ENCODE assay signal across 1 cellular context in the genomic region with DNA sequence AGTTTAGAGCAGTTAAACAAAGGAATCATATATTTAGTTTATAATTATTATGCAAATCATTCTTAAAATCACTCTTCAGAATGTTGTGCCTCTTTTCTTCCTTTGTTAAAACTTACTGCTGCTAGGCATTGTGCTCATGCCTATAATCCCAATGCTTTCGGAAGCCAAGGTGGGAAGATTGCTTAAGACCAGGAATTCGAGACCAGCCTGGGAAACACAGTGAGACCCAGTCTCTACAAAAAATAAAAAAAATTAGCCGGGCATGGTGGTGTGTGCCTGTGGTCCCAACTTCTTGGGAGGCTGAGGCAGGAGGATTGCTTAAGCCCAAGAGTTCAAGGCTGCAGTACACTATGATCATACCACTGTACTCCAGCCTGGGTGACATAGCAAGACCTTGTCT.
A peak's percentile ranks its signal among the peaks of the same experiment; 100 is the strongest.
TF ChIP-seq lines count a peak whose summit lies in the region.

No MANE protein-coding gene starts in this region.

TF ChIP-seq in HepG2, 621 proteins besides CTCF, POLR2A, EP300 and RAD21 (continued from another document and continues in another):
- TF ChIP-seq GATAD2A (CRISPR knock-in tag; IDR thresholded peaks at IDR 0.05) (0 out of 2 replicates have a peak, but pooled peaks have one; percentile 42), PPARG (CRISPR knock-in tag; conservative IDR thresholded peaks at IDR 0.05) (no peak), SP140L (CRISPR knock-in tag; IDR thresholded peaks at IDR 0.05; ENCODE audit: borderline replicate concordance) (no peak), ZNF749 (CRISPR knock-in tag; IDR thresholded peaks at IDR 0.05; ENCODE audit: borderline replicate concordance) (no peak), KDM1A (CRISPR knock-in tag; IDR thresholded peaks at IDR 0.05) (peak; percentile 53; the same call in 1 of the 2 replicates), ZNF644 (CRISPR knock-in tag; IDR thresholded peaks at IDR 0.05; ENCODE audit: low read depth) (0 out of 2 replicates have a peak, but pooled peaks have one; percentile 47), PRPF4 (IDR thresholded peaks at IDR 0.05; ENCODE audit: low read depth, low read length, poor library complexity, severe bottlenecking) (no peak), SRSF1 (optimal IDR thresholded peaks at IDR 0.05; ENCODE audit: low read depth, low read length) (no peak), ZNF446 (CRISPR knock-in tag; IDR thresholded peaks at IDR 0.05) (no peak), ZNF777 (CRISPR knock-in tag; IDR thresholded peaks at IDR 0.05) (no peak), SMAD9 (CRISPR knock-in tag; IDR thresholded peaks at IDR 0.05) (no peak), ZNF589 (CRISPR knock-in tag; conservative IDR thresholded peaks at IDR 0.05) (no peak), GABPA (IDR thresholded peaks at IDR 0.05; ENCODE audit: low read depth, low read length) (no peak), GABPA (CRISPR knock-in tag; IDR thresholded peaks at IDR 0.05; ENCODE audit: low read depth) (0 out of 2 replicates have a peak, but pooled peaks have one; percentile 13), ZNF510 (CRISPR knock-in tag; IDR thresholded peaks at IDR 0.05; ENCODE audit: low read depth) (no peak), ZNF619 (CRISPR knock-in tag; IDR thresholded peaks at IDR 0.05) (no peak), ZMYM4 (CRISPR knock-in tag; IDR thresholded peaks at IDR 0.05) (peak; percentile 52; the same call in 1 of the 2 replicates), GRHL1 (CRISPR knock-in tag; conservative IDR thresholded peaks at IDR 0.05) (no peak), ZSCAN25 (CRISPR knock-in tag; IDR thresholded peaks at IDR 0.05) (no peak), ZNF367 (CRISPR knock-in tag; IDR thresholded peaks at IDR 0.05; ENCODE audit: borderline replicate concordance) (no peak), DPF2 (CRISPR knock-in tag; IDR thresholded peaks at IDR 0.05; ENCODE audit: borderline replicate concordance, low read depth) (0 out of 2 replicates have a peak, but pooled peaks have one; percentile 41), E2F5 (CRISPR knock-in tag; conservative IDR thresholded peaks at IDR 0.05) (no peak), DR1 (CRISPR knock-in tag; IDR thresholded peaks at IDR 0.05) (no peak)
- TF ChIP-seq, protein P1, sequence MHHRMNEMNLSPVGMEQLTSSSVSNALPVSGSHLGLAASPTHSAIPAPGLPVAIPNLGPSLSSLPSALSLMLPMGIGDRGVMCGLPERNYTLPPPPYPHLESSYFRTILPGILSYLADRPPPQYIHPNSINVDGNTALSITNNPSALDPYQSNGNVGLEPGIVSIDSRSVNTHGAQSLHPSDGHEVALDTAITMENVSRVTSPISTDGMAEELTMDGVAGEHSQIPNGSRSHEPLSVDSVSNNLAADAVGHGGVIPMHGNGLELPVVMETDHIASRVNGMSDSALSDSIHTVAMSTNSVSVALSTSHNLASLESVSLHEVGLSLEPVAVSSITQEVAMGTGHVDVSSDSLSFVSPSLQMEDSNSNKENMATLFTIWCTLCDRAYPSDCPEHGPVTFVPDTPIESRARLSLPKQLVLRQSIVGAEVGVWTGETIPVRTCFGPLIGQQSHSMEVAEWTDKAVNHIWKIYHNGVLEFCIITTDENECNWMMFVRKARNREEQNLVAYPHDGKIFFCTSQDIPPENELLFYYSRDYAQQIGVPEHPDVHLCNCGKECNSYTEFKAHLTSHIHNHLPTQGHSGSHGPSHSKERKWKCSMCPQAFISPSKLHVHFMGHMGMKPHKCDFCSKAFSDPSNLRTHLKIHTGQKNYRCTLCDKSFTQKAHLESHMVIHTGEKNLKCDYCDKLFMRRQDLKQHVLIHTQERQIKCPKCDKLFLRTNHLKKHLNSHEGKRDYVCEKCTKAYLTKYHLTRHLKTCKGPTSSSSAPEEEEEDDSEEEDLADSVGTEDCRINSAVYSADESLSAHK (CRISPR knock-in tag; IDR thresholded peaks at IDR 0.05; ENCODE audit: borderline replicate concordance) = no peak
- TF ChIP-seq, protein P2, sequence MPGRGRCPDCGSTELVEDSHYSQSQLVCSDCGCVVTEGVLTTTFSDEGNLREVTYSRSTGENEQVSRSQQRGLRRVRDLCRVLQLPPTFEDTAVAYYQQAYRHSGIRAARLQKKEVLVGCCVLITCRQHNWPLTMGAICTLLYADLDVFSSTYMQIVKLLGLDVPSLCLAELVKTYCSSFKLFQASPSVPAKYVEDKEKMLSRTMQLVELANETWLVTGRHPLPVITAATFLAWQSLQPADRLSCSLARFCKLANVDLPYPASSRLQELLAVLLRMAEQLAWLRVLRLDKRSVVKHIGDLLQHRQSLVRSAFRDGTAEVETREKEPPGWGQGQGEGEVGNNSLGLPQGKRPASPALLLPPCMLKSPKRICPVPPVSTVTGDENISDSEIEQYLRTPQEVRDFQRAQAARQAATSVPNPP (CRISPR knock-in tag; IDR thresholded peaks at IDR 0.05) = no peak
- TF ChIP-seq, protein P3, sequence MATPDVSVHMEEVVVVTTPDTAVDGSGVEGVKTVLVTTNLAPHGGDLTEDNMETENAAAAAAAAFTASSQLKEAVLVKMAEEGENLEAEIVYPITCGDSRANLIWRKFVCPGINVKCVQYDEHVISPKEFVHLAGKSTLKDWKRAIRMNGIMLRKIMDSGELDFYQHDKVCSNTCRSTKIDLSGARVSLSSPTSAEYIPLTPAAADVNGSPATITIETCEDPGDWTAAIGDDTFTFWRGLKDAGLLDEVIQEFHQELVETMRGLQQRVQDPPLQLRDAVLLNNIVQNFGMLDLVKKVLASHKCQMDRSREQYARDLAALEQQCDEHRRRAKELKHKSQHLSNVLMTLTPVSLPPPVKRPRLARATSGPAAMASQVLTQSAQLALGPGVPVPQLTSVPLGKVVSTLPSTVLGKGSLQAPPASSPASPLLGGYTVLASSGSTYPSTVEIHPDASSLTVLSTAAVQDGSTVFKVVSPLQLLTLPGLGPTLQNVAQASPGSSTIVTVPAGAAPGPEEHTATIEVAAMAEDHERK (CRISPR knock-in tag; IDR thresholded peaks at IDR 0.05; ENCODE audit: low read depth) = no peak
- TF ChIP-seq, protein P4, sequence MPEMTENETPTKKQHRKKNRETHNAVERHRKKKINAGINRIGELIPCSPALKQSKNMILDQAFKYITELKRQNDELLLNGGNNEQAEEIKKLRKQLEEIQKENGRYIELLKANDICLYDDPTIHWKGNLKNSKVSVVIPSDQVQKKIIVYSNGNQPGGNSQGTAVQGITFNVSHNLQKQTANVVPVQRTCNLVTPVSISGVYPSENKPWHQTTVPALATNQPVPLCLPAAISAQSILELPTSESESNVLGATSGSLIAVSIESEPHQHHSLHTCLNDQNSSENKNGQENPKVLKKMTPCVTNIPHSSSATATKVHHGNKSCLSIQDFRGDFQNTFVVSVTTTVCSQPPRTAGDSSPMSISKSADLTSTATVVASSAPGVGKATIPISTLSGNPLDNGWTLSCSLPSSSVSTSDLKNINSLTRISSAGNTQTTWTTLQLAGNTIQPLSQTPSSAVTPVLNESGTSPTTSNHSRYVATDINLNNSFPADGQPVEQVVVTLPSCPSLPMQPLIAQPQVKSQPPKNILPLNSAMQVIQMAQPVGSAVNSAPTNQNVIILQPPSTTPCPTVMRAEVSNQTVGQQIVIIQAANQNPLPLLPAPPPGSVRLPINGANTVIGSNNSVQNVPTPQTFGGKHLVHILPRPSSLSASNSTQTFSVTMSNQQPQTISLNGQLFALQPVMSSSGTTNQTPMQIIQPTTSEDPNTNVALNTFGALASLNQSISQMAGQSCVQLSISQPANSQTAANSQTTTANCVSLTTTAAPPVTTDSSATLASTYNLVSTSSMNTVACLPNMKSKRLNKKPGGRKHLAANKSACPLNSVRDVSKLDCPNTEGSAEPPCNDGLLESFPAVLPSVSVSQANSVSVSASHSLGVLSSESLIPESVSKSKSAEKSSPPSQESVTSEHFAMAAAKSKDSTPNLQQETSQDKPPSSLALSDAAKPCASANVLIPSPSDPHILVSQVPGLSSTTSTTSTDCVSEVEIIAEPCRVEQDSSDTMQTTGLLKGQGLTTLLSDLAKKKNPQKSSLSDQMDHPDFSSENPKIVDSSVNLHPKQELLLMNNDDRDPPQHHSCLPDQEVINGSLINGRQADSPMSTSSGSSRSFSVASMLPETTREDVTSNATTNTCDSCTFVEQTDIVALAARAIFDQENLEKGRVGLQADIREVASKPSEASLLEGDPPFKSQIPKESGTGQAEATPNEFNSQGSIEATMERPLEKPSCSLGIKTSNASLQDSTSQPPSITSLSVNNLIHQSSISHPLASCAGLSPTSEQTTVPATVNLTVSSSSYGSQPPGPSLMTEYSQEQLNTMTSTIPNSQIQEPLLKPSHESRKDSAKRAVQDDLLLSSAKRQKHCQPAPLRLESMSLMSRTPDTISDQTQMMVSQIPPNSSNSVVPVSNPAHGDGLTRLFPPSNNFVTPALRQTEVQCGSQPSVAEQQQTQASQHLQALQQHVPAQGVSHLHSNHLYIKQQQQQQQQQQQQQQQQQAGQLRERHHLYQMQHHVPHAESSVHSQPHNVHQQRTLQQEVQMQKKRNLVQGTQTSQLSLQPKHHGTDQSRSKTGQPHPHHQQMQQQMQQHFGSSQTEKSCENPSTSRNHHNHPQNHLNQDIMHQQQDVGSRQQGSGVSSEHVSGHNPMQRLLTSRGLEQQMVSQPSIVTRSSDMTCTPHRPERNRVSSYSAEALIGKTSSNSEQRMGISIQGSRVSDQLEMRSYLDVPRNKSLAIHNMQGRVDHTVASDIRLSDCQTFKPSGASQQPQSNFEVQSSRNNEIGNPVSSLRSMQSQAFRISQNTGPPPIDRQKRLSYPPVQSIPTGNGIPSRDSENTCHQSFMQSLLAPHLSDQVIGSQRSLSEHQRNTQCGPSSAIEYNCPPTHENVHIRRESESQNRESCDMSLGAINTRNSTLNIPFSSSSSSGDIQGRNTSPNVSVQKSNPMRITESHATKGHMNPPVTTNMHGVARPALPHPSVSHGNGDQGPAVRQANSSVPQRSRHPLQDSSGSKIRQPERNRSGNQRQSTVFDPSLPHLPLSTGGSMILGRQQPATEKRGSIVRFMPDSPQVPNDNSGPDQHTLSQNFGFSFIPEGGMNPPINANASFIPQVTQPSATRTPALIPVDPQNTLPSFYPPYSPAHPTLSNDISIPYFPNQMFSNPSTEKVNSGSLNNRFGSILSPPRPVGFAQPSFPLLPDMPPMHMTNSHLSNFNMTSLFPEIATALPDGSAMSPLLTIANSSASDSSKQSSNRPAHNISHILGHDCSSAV (CRISPR knock-in tag; IDR thresholded peaks at IDR 0.05; ENCODE audit: borderline replicate concordance) = no peak
- TF ChIP-seq, protein P5, sequence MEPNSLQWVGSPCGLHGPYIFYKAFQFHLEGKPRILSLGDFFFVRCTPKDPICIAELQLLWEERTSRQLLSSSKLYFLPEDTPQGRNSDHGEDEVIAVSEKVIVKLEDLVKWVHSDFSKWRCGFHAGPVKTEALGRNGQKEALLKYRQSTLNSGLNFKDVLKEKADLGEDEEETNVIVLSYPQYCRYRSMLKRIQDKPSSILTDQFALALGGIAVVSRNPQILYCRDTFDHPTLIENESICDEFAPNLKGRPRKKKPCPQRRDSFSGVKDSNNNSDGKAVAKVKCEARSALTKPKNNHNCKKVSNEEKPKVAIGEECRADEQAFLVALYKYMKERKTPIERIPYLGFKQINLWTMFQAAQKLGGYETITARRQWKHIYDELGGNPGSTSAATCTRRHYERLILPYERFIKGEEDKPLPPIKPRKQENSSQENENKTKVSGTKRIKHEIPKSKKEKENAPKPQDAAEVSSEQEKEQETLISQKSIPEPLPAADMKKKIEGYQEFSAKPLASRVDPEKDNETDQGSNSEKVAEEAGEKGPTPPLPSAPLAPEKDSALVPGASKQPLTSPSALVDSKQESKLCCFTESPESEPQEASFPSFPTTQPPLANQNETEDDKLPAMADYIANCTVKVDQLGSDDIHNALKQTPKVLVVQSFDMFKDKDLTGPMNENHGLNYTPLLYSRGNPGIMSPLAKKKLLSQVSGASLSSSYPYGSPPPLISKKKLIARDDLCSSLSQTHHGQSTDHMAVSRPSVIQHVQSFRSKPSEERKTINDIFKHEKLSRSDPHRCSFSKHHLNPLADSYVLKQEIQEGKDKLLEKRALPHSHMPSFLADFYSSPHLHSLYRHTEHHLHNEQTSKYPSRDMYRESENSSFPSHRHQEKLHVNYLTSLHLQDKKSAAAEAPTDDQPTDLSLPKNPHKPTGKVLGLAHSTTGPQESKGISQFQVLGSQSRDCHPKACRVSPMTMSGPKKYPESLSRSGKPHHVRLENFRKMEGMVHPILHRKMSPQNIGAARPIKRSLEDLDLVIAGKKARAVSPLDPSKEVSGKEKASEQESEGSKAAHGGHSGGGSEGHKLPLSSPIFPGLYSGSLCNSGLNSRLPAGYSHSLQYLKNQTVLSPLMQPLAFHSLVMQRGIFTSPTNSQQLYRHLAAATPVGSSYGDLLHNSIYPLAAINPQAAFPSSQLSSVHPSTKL (CRISPR knock-in tag; IDR thresholded peaks at IDR 0.05) = peak; percentile 43
- TF ChIP-seq, protein P6, sequence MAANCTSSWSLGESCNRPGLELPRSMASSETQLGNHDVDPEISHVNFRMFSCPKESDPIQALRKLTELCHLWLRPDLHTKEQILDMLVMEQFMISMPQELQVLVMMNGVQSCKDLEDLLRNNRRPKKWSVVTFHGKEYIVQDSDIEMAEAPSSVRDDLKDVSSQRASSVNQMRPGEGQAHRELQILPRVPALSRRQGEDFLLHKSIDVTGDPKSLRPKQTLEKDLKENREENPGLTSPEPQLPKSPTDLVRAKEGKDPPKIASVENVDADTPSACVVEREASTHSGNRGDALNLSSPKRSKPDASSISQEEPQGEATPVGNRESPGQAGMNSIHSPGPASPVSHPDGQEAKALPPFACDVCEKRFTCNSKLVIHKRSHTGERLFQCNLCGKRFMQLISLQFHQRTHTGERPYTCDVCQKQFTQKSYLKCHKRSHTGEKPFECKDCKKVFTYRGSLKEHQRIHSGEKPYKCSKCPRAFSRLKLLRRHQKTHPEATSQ (CRISPR knock-in tag; IDR thresholded peaks at IDR 0.05; ENCODE audit: borderline replicate concordance) = no peak
